Comparison of ENCODE assay signal across 9 cellular contexts in genomic region chr1:101137144-101138126, GRCh38.
A peak's percentile ranks its signal among the peaks of the same experiment; 100 is the strongest.
DNase-seq lines count a peak whose midpoint lies in the region; ATAC-seq, FAIRE-seq and TF ChIP-seq lines count a peak whose summit lies in the region.
"Had no signal": no experiment of that assay in that cellular context is flagged by ENCODE, and none has a peak within 500 bp of the region (broad histone marks: within the 10 kb centered on the region; RNA-seq: fewer than 3 reads in every experiment).

No MANE protein-coding gene starts in this region.

- H3K36me3 ChIP-seq in ES-I3 (ENCODE audit: insufficient read depth, low read length) (no peaks in the 10 kb centered on the region), HepG2 (replicated peaks in 1 of 2; ENCODE audit: control insufficient read depth in 1 of 2, insufficient read depth in 2 of 2, low read length in 2 of 2) (no peaks in the 10 kb centered on the region), HAP-1 (replicated peaks) (no peaks in the 10 kb centered on the region), thyroid gland (no peaks in the 10 kb centered on the region)

- H3K27ac ChIP-seq in HepG2 (ENCODE audit: extremely low read length, insufficient read depth, low read length), result peak overlapping the region; percentile 71
- no peak overlapping the region for H3K27ac ChIP-seq in thyroid gland

- TF ChIP-seq CTCF in HepG2 (CRISPR knock-in tag; IDR thresholded peaks at IDR 0.05) (no peak), thyroid gland (IDR thresholded peaks at IDR 0.05) (no peak)

- peak overlapping the region in 1 of 3 experiments; percentile 30; a peak in 2 of 6 replicates for H3K4me3 ChIP-seq in HepG2 (replicated peaks in 1 of 3; ENCODE audit: insufficient read depth in 1 of 3, low read depth in 2 of 3, low read length in 3 of 3)
- H3K4me3 ChIP-seq in HAP-1, result no peak overlapping the region
- no peak overlapping the region for H3K4me3 ChIP-seq in thyroid gland (replicated peaks in 1 of 3)

- H3K79me2 ChIP-seq in HepG2 (ENCODE audit: insufficient read depth, low read length), result no peaks in the 10 kb centered on the region

- no peaks in the 10 kb centered on the region for H3K9me3 ChIP-seq in ES-I3 (ENCODE audit: control insufficient read depth, insufficient read depth, low read length)
- no peaks in the 10 kb centered on the region for H3K9me3 ChIP-seq in HepG2 (ENCODE audit: low read length)
- no peaks in the 10 kb centered on the region for H3K9me3 ChIP-seq in HAP-1
- H3K9me3 ChIP-seq in thyroid gland, result no peaks in the 10 kb centered on the region

- WGBS in HepG2 (ENCODE audit: low lambda C conversion rate), result 4% methylated on average over 5 of the region's 5 CpGs
- WGBS in thyroid gland, 2 donors, result 52 to 56% methylated on average over 5 of the region's 5 CpGs

- 0 out of 5 replicates have a peak, but pooled peaks cover 0 to 1% of the 10 kb centered on the region in 2 experiments for H3K27me3 ChIP-seq in HepG2 (ENCODE audit: control insufficient read depth in 1 of 2, insufficient read depth in 2 of 2, low read length in 2 of 2)
- no peaks in the 10 kb centered on the region for H3K27me3 ChIP-seq in HAP-1 (ENCODE audit: low read depth)
- H3K27me3 ChIP-seq in thyroid gland, result no peaks in the 10 kb centered on the region

- peaks cover 54 to 61% (median 59%) of the 10 kb centered on the region in 3 donors for H3K4me1 Mint-ChIP-seq in T-cell

- H3K36me3 Mint-ChIP-seq in T-cell, result no peaks in the 10 kb centered on the region

- TF ChIP-seq POLR2A in HepG2 (IDR thresholded peaks at IDR 0.05; ENCODE audit: insufficient read depth in 1 of 2, low read depth in 2 of 2, low read length in 2 of 2) (no peak), thyroid gland (IDR thresholded peaks at IDR 0.05) (no peak)

- peak overlapping the region; percentile 87 to 88 for H3K27ac Mint-ChIP-seq in T-cell

- no TSS peak for BruUV-seq in HepG2 (replicated peaks; lab: Mats Ljungman, UMichigan)

- peak in 1 of 2 experiments; percentile 73; a peak in 2 of 4 replicates for TF ChIP-seq EP300 in HepG2 (IDR thresholded peaks at IDR 0.05; ENCODE audit: low read depth in 2 of 2, low read length in 2 of 2)
- no peak for TF ChIP-seq EP300 in HepG2 (CRISPR knock-in tag; IDR thresholded peaks at IDR 0.05; ENCODE audit: borderline replicate concordance)

- intact Hi-C loops in HepG2 (cut with micrococcal nuclease; ENCODE audit: unreplicated experiment), result loop anchor here (2.0 to 10.0 kb wide), 4 partner anchors 97 to 190 kb away; partner anchors contain the start of gene S1PR1
- intact Hi-C loops in thyroid gland (cut with DNase I), result no loop called here

- no peak for FAIRE-seq in HepG2 (lab: Jason Lieb, UNC)
- FAIRE-seq: bronchial epithelial cell had no signal

- H3K4me3 Mint-ChIP-seq in T-cell, result peak overlapping the region in 2 of 3 donors; percentile 44 to 47

- ATAC-seq in HG02642 (IDR thresholded peaks at IDR 0.05; ENCODE audit: poor library complexity, unreplicated experiment) (peak; percentile 21), T-cell (replicated peaks in 1 of 4) (peak; percentile 21 to 54 (median 34)), HepG2 (peak; percentile 84)

- no peaks in the 10 kb centered on the region for H3K4me1 ChIP-seq in ES-I3 (ENCODE audit: insufficient read depth, low read length)
- peaks cover 59% of the 10 kb centered on the region for H3K4me1 ChIP-seq in HepG2 (ENCODE audit: insufficient read depth, low read length)
- peaks cover 28% of the 10 kb centered on the region for H3K4me1 ChIP-seq in HAP-1
- H3K4me1 ChIP-seq in thyroid gland, result no peaks in the 10 kb centered on the region

- CTCF ChIA-PET in T-cell (lab: Charles Lee) (interaction anchor here (0.5 to 2.3 kb wide), 19 partner anchors 8 to 376 kb away, joined by 3 to 12 read pairs (median 3); no protein-coding TSS in a partner anchor), HepG2 (lab: Yijun Ruan, JAX; ENCODE audit: low intra/inter-chr PET ratio, low total read pairs) (no interaction called here)

- no peaks in the 10 kb centered on the region for H3K9me3 Mint-ChIP-seq in T-cell

- H4K20me1 ChIP-seq in HepG2 (ENCODE audit: insufficient read depth, low read length), result no peaks in the 10 kb centered on the region

- H2AFZ ChIP-seq in HepG2 (ENCODE audit: low read length), result no peak overlapping the region

- H3K9ac ChIP-seq in ES-I3 (ENCODE audit: low read depth, low read length) (peak overlapping the region; percentile 4), HepG2 (ENCODE audit: insufficient read depth, low read depth, low read length) (no peak overlapping the region)

- POLR2A ChIA-PET in T-cell (lab: Charles Lee), result interaction anchor here (0.6 to 1.0 kb wide), 5 partner anchors 98 to 1273 kb away, joined by 3 read pairs; no protein-coding TSS in a partner anchor
- POLR2A ChIA-PET in HepG2 (lab: Yijun Ruan, JAX), result interaction anchor here (1.0 kb wide), 1 partner anchor 112 kb away, joined by 3 read pairs; the partner anchor contains the start of gene DPH5

- DNase-seq in T-cell (no peak), HepG2 (ENCODE audit: low spot score) (peak; percentile 53), NCI-H2227 (lab: John Stamatoyannopoulos, UW; ENCODE audit: unreplicated experiment) (no peak), HAP-1 (ENCODE audit: low spot score in 2 of 2) (no peak), thyroid gland (no peak), retina (no peak)

- H3K27me3 Mint-ChIP-seq in T-cell, result no peaks in the 10 kb centered on the region

- in situ Hi-C loops in HepG2 (cut with HindIII; ENCODE audit: extremely low pct_ligation_motif_present, low pct_unique_long_range_greater_than_20kb) (no loop called here), HAP-1 (cut with MboI; ENCODE audit: low sequenced_read_pairs) (no loop called here)

- peak overlapping the region; percentile 66 for H3K4me2 ChIP-seq in HepG2 (ENCODE audit: low read depth, low read length)

- no peak for TF ChIP-seq RAD21 in HepG2 (CRISPR knock-in tag; IDR thresholded peaks at IDR 0.05)

TF ChIP-seq in HepG2, 621 proteins besides CTCF, POLR2A, EP300 and RAD21 (continues in another document):
- no peak for TF ChIP-seq RFXAP (CRISPR knock-in tag; IDR thresholded peaks at IDR 0.05; ENCODE audit: borderline replicate concordance)
- TF ChIP-seq AHDC1 (CRISPR knock-in tag; IDR thresholded peaks at IDR 0.05; ENCODE audit: borderline replicate concordance), result peak; percentile 59; the same call in 1 of the 2 replicates
- TF ChIP-seq ZNF335 (CRISPR knock-in tag; IDR thresholded peaks at IDR 0.05), result no peak
- TF ChIP-seq TFDP2 (CRISPR knock-in tag; IDR thresholded peaks at IDR 0.05), result 0 out of 2 replicates have a peak, but pooled peaks have one; percentile 14
- no peak for TF ChIP-seq ZNF839 (CRISPR knock-in tag; IDR thresholded peaks at IDR 0.05; ENCODE audit: borderline replicate concordance)
- no peak for TF ChIP-seq HDAC2 (CRISPR knock-in tag; IDR thresholded peaks at IDR 0.05)
- TF ChIP-seq NR2C2 (CRISPR knock-in tag; IDR thresholded peaks at IDR 0.05; ENCODE audit: borderline replicate concordance), result no peak
- 0 out of 2 replicates have a peak, but pooled peaks have one; percentile 34 for TF ChIP-seq ESRRA (CRISPR knock-in tag; IDR thresholded peaks at IDR 0.05; ENCODE audit: low read depth)
- no peak for TF ChIP-seq ZNF616 (CRISPR knock-in tag; IDR thresholded peaks at IDR 0.05; ENCODE audit: low read depth)
- TF ChIP-seq HNF4A (CRISPR knock-in tag; IDR thresholded peaks at IDR 0.05), result peak; percentile 69
- TF ChIP-seq TCF7L2 (IDR thresholded peaks at IDR 0.05; ENCODE audit: low read depth, low read length), result no peak
- TF ChIP-seq CREB1 (IDR thresholded peaks at IDR 0.05), result no peak
- peak; percentile 38; the same call in 1 of the 2 replicates for TF ChIP-seq CREB1 (CRISPR knock-in tag; IDR thresholded peaks at IDR 0.05)

Comparison
In these comparisons a context has a peak if more than half of its experiments do, and no peak if none do; other contexts are left out.
1. ATAC-seq: peak in every context shown above with its lines; median percentile 84 in HepG2; 34 in T-cell; 21 in HG02642.